ENCODE assay signal across 8 cellular contexts in genomic region chr22:24270556-24271405, GRCh38. TPM values are rescaled to one million over a fixed set of nuclear protein-coding genes. Genes with fewer than 3 reads are reported as not detected.
DNase-seq lines count a peak whose midpoint lies in the region; ATAC-seq and TF ChIP-seq lines count a peak whose summit lies in the region.

Gene SPECC1L (plus strand): TSS chr22:24270831. CDS start chr22:24302232, 31,401 bp downstream.

- H3K4me1 ChIP-seq in right cardiac atrium (ENCODE audit: control insufficient read depth, insufficient read depth, low read length) = peaks cover 2% of the 10 kb centered on the region
- peaks cover 3% of the 10 kb centered on the region for H3K4me1 ChIP-seq in rectal smooth muscle tissue (ENCODE audit: control insufficient read depth, insufficient read depth, low read length)
- H3K4me1 ChIP-seq in vagina = peaks cover 37% of the 10 kb centered on the region

- H3K9me3 ChIP-seq in right cardiac atrium (ENCODE audit: control insufficient read depth, low read length) (no peaks in the 10 kb centered on the region), vagina (no peaks in the 10 kb centered on the region)

- no peaks in the 10 kb centered on the region for H3K27me3 ChIP-seq in right cardiac atrium (ENCODE audit: control insufficient read depth, insufficient read depth)
- no peaks in the 10 kb centered on the region for H3K27me3 ChIP-seq in rectal smooth muscle tissue (ENCODE audit: control insufficient read depth, insufficient read depth, low read length)
- H3K27me3 ChIP-seq in vagina = no peaks in the 10 kb centered on the region

- H3K9ac ChIP-seq in rectal smooth muscle tissue (ENCODE audit: low read length) = peak within 1 kb of the TSS; percentile 69

- H3K4me3 ChIP-seq in right cardiac atrium (ENCODE audit: low read length) (peak within 1 kb of the TSS; percentile 68), rectal smooth muscle tissue (ENCODE audit: low read length) (peak within 1 kb of the TSS; percentile 83), vagina (peak within 1 kb of the TSS; percentile 67 to 97)

- H3K27ac ChIP-seq in right cardiac atrium (ENCODE audit: low read length) = peak within 1 kb of the TSS; percentile 88
- peak within 1 kb of the TSS; percentile 94 for H3K27ac ChIP-seq in rectal smooth muscle tissue (ENCODE audit: low read depth, low read length)
- H3K27ac ChIP-seq in vagina = peak within 1 kb of the TSS; percentile 94

- H3K36me3 ChIP-seq in rectal smooth muscle tissue (ENCODE audit: control insufficient read depth, insufficient read depth, low read length) = no peaks in the 10 kb centered on the region
- H3K36me3 ChIP-seq in vagina = no peaks in the 10 kb centered on the region

- ATAC-seq in GM18499 (IDR thresholded peaks at IDR 0.05; ENCODE audit: insufficient read depth, unreplicated experiment) (peak; percentile 40), HG02943 (IDR thresholded peaks at IDR 0.05; ENCODE audit: low read depth, unreplicated experiment) (peak; percentile 81), right cardiac atrium (peak; percentile 98)

- WGBS in right cardiac atrium = under 1% methylated on average over 90 of the region's 90 CpGs

- DNase-seq in NCI-H1930 (lab: John Stamatoyannopoulos, UW) = peak; percentile 75 to 92
- peak; percentile 60 to 96 (median 90) for DNase-seq in anterior cingulate cortex (lab: John Stamatoyannopoulos, UW)
- DNase-seq in right cardiac atrium = peak; percentile 97 to 98 (median 97)
- DNase-seq in vagina (ENCODE audit: extremely low spot score in 2 of 2) = peak in 1 of 2 donors; percentile 95

- TF ChIP-seq CTCF in vagina (IDR thresholded peaks at IDR 0.05) = no peak

- peak; percentile 38 to 95 for TF ChIP-seq POLR2A in vagina (IDR thresholded peaks at IDR 0.05)

- intact Hi-C loops in T-helper 2 cell treated with Interferon-gamma antibody and Interleukin-4, amounts not matched to agents 100 ng/mL and 5 ng/mL, for 36 hours (cut with micrococcal nuclease) = loop anchor here (2.0 to 10.0 kb wide), 2 partner anchors 72 to 376 kb away; partner anchors contain the start of gene MIF
- intact Hi-C loops in right cardiac atrium (cut with DNase I) = no loop called here
- intact Hi-C loops in vagina (cut with DNase I) = no loop called here

RNA-seq across cellular contexts. Expression of gene SPECC1L, which starts in this region (rescaled TPM):
- total RNA-seq in T-helper 2 cell treated with Interferon-gamma antibody and Interleukin-4, amounts not matched to agents 100 ng/mL and 5 ng/mL, for 36 hours = 40.4 and 43.6 TPM in 2 replicates
- total RNA-seq in right cardiac atrium (10 to 100 TPM; 66.1 to 76.1 (median 71.7) TPM), vagina (38.8 TPM)
- 16.9 TPM for polyA plus RNA-seq in right cardiac atrium

Comparison
In these comparisons a context has a peak if more than half of its experiments do, and no peak if none do; other contexts are left out.
1. ATAC-seq: peak in every context shown above with its lines; median percentile 98 in right cardiac atrium; 81 in HG02943; 40 in GM18499.